1 cellular context compared by ENCODE assay signal in genomic region chr3:155835341-155836071, GRCh38.
A peak's percentile ranks its signal among the peaks of the same experiment; 100 is the strongest.
TF ChIP-seq lines count a peak whose summit lies in the region.

No MANE protein-coding gene starts in this region.

TF ChIP-seq in K562, 482 proteins besides CTCF, POLR2A, EP300 and RAD21:
- TF ChIP-seq RBM39 (optimal IDR thresholded peaks at IDR 0.05; ENCODE audit: low read depth, low read length) (no peak), ZFP36 (IDR thresholded peaks at IDR 0.05; ENCODE audit: low read depth, low read length, partially characterized antibody) (peak; percentile 95), CBX3 (IDR thresholded peaks at IDR 0.05; ENCODE audit: borderline replicate concordance in 1 of 2, low read length in 2 of 2) (peak in 1 of 2 experiments; percentile 32; a peak in 1 of 3 replicates)
